In genomic region chr14:57317248-57317833, GRCh38 we compare ENCODE assay signal across 8 cellular contexts. TPM values are rescaled to one million over a fixed set of nuclear protein-coding genes. Genes with fewer than 3 reads are reported as not detected.
DNase-seq lines count a peak whose midpoint lies in the region; ATAC-seq and TF ChIP-seq lines count a peak whose summit lies in the region.

No MANE protein-coding gene starts in this region.

- no peaks in the 10 kb centered on the region for H3K9me3 Mint-ChIP-seq in chondrocyte (ENCODE audit: low read depth)

- no peaks in the 10 kb centered on the region for H3K4me1 Mint-ChIP-seq in chondrocyte (ENCODE audit: low read depth)

- ATAC-seq in HG02943 (IDR thresholded peaks at IDR 0.05; ENCODE audit: low read depth, unreplicated experiment) (peak; percentile 69), left lobe of liver (peak; percentile 98), HG03571 (IDR thresholded peaks at IDR 0.05; ENCODE audit: unreplicated experiment) (no peak)

- DNase-seq in GDM1 (lab: John Stamatoyannopoulos, UW): peak; percentile 41
- DNase-seq in NCI-H345 (lab: John Stamatoyannopoulos, UW): peak; percentile 81
- DNase-seq in activated CD4-positive, alpha-beta T cell treated with anti-CD3 and anti-CD28 coated beads for 24 hours (ENCODE audit: low read depth in 2 of 2): peak; percentile 40 to 69
- no peak for DNase-seq in chondrocyte (ENCODE audit: low spot score)
- DNase-seq in left lobe of liver (ENCODE audit: low spot score): peak; percentile 67
- peak; percentile 56 to 66 for DNase-seq in stimulated activated CD4-positive, alpha-beta T cell treated with anti-CD3 and anti-CD28 coated beads, Interleukin-4, amount 100 ng/mL, for 48 hours (ENCODE audit: low read depth in 2 of 2)

- no peak overlapping the region for H3K27ac Mint-ChIP-seq in chondrocyte (ENCODE audit: unreplicated experiment)

- H3K36me3 Mint-ChIP-seq in chondrocyte (ENCODE audit: low read depth): no peaks in the 10 kb centered on the region

- peak; percentile 95 for TF ChIP-seq CTCF in chondrocyte (IDR thresholded peaks at IDR 0.05)

- H3K27me3 Mint-ChIP-seq in chondrocyte (ENCODE audit: low read depth): peaks cover 22% of the 10 kb centered on the region

- H3K4me3 Mint-ChIP-seq in chondrocyte (ENCODE audit: unreplicated experiment): no peak overlapping the region

RNA-seq across cellular contexts. Expression of gene AP5M1, which starts 48.6 kb away (rescaled TPM):
- total RNA-seq in chondrocyte: 32.5 to 47.4 TPM (median 39.2 TPM) in 3 replicates
- 20.2 TPM for total RNA-seq in left lobe of liver

RNA-seq across cellular contexts. Expression of gene EXOC5, which starts 48.6 kb away (rescaled TPM):
- 75.3 to 86.6 TPM (median 85.9 TPM) in 3 replicates for total RNA-seq in chondrocyte
- 21.6 TPM for total RNA-seq in left lobe of liver
